In the genomic region with DNA sequence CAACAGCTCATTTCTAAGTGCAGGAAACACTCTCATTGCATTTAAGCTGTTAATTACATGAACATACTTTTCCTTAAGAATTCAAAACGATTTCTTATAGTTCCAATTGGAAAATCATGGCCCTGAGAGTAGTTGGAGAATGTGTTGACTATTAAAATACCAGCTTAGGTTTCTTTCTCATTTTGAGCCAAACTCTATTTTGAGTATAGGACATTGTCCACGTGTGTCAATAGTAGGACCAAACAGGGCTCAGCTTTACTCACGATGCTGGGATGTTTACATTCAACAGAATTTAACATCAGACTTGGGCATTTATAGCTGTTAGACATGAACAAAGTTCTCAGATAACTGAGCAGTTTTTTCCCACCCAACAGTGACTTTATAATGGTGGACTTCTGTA, we compare ENCODE assay signal across 13 cellular contexts. TPM values are rescaled to one million over a fixed set of nuclear protein-coding genes. Genes with fewer than 3 reads are reported as not detected.
A peak's percentile ranks its signal among the peaks of the same experiment; 100 is the strongest.
DNase-seq lines count a peak whose midpoint lies in the region; ATAC-seq and TF ChIP-seq lines count a peak whose summit lies in the region.
"Had no signal": no experiment of that assay in that cellular context is flagged by ENCODE, and none has a peak within 500 bp of the region (broad histone marks: within the 10 kb centered on the region; RNA-seq: fewer than 3 reads in every experiment).

No MANE protein-coding gene starts in this region.

- intact Hi-C loops in gastrocnemius medialis (cut with DNase I; ENCODE audit: low total_unique reads) (loop anchor here (1.0 kb wide), 1 partner anchor 38 kb away; no protein-coding TSS in a partner anchor), breast epithelium (cut with DNase I; ENCODE audit: low total_unique reads) (no loop called here)

- H3K27me3 ChIP-seq in layer of hippocampus (ENCODE audit: control insufficient read depth, insufficient read depth, low read length) (no peaks in the 10 kb centered on the region), gastrocnemius medialis (no peaks in the 10 kb centered on the region), breast epithelium (no peaks in the 10 kb centered on the region)

- no peaks in the 10 kb centered on the region for H3K36me3 ChIP-seq in gastrocnemius medialis
- H3K36me3 ChIP-seq in breast epithelium: no peaks in the 10 kb centered on the region

- no peak for TF ChIP-seq CTCF in gastrocnemius medialis (IDR thresholded peaks at IDR 0.05 in 4 of 5, conservative IDR thresholded peaks at IDR 0.05 in 1 of 5)
- no peak for TF ChIP-seq CTCF in breast epithelium (IDR thresholded peaks at IDR 0.05)

- ATAC-seq in gastrocnemius medialis: peak; percentile 69 to 79
- ATAC-seq: HCT116 had no signal

- H3K27ac ChIP-seq in angular gyrus (ENCODE audit: low read depth, low read length) (peak overlapping the region; percentile 63), layer of hippocampus (ENCODE audit: low read depth, low read length) (peak overlapping the region; percentile 21), gastrocnemius medialis (peak overlapping the region; percentile 88 to 94 (median 90)), breast epithelium (no peak overlapping the region)
- H3K27ac ChIP-seq: GM23248 had no signal

- DNase-seq in gastrocnemius medialis: no peak
- no peak for DNase-seq in SKM-1 treated with dmso at 0.1 percent for 144 hours (lab: John Stamatoyannopoulos, UW; ENCODE audit: unreplicated experiment)
- no peak for DNase-seq in breast epithelium (ENCODE audit: low spot score in 2 of 2)
- DNase-seq in COLO668 (lab: John Stamatoyannopoulos, UW; ENCODE audit: unreplicated experiment): no peak
- DNase-seq: C1 segment of cervical spinal cord; Caco-2; CD4-positive, alpha-beta memory T cell; DND-41; GM23248; H9 had no signal

- H3K4me3 ChIP-seq in gastrocnemius medialis: peak overlapping the region in 3 of 4 donors; percentile 8 to 29 (median 18)
- H3K4me3 ChIP-seq in breast epithelium: no peak overlapping the region
- H3K4me3 ChIP-seq: GM23248 had no signal

- in situ Hi-C loops in gastrocnemius medialis (cut with MboI; ENCODE audit: low sequenced_read_pairs in 4 of 4): no loop called here

- H3K9me3 ChIP-seq in gastrocnemius medialis (no peaks in the 10 kb centered on the region), breast epithelium (no peaks in the 10 kb centered on the region)
- H3K9me3 ChIP-seq: Caco-2 had no signal

- TF ChIP-seq POLR2A in gastrocnemius medialis (IDR thresholded peaks at IDR 0.05) (no peak), breast epithelium (IDR thresholded peaks at IDR 0.05) (no peak)

- H3K4me1 ChIP-seq in gastrocnemius medialis (peaks cover 55 to 56% of the 10 kb centered on the region in 2 donors), breast epithelium (no peaks in the 10 kb centered on the region)
- H3K4me1 ChIP-seq: Caco-2 had no signal

RNA-seq across cellular contexts. Expression of gene ADCY2, which starts 39.6 kb away (rescaled TPM):
- total RNA-seq in gastrocnemius medialis: 10 to 100 TPM; 24.3 to 50.1 (median 36.5) TPM
- 10 to 100 TPM in 1 of 3 donors, 1 to 10 TPM in 2; 3.8 to 30.1 (median 4.9) TPM for total RNA-seq in breast epithelium
- total RNA-seq: Caco-2; CD4-positive, alpha-beta memory T cell; GM23248 had no signal

Comparison
In these comparisons a context has a peak if more than half of its experiments do, and no peak if none do; other contexts are left out.
1. H3K27ac ChIP-seq: peak in angular gyrus (single experiment), layer of hippocampus (single experiment) and gastrocnemius medialis (4 of 4); none in breast epithelium (0 of 2).
2. H3K4me3 ChIP-seq: peak in gastrocnemius medialis (3 of 4); none in breast epithelium (0 of 3).